Comparison of ENCODE assay signal across 18 cellular contexts in genomic region chr11:43550714-43551113, GRCh38.
DNase-seq lines count a peak whose midpoint lies in the region; ATAC-seq, FAIRE-seq and TF ChIP-seq lines count a peak whose summit lies in the region.
"Had no signal": no experiment of that assay in that cellular context is flagged by ENCODE, and none has a peak within 500 bp of the region (broad histone marks: within the 10 kb centered on the region; RNA-seq: fewer than 3 reads in every experiment).

No MANE protein-coding gene starts in this region.

- H3K4me3 ChIP-seq in H1 (ENCODE audit: extremely low read depth in 1 of 4, insufficient read depth in 2 of 4, low read depth in 3 of 4, low read length in 4 of 4) (no peak overlapping the region), testis (no peak overlapping the region)
- H3K4me3 ChIP-seq: GM12878, GM23338, HAP-1 had no signal

- 0 out of 2 replicates have a peak overlapping the region, but pooled peaks have one; percentile 34 for H2BK20ac ChIP-seq in H1 (ENCODE audit: low read length)

- TF ChIP-seq POLR2A in H1 (IDR thresholded peaks at IDR 0.05; ENCODE audit: control extremely low read depth in 1 of 2, low read depth in 2 of 2, low read length in 2 of 2): no peak
- TF ChIP-seq POLR2A in testis (IDR thresholded peaks at IDR 0.05): no peak

- H2AK5ac ChIP-seq in H1 (ENCODE audit: low read depth, low read length): 0 out of 2 replicates have a peak overlapping the region, but pooled peaks have one; percentile 31

- ATAC-seq in HG03175 (IDR thresholded peaks at IDR 0.05; ENCODE audit: unreplicated experiment): no peak
- ATAC-seq in CD4-positive, alpha-beta T cell (ENCODE audit: poor library complexity): no peak
- ATAC-seq: CD8-positive, alpha-beta T cell; GM12878; GM23338 had no signal

- H3K36me3 Mint-ChIP-seq in CD4-positive, alpha-beta T cell (ENCODE audit: low read depth): no peaks in the 10 kb centered on the region
- H3K36me3 Mint-ChIP-seq: CD8-positive, alpha-beta T cell had no signal

- TF ChIP-seq CTCF in H1 (IDR thresholded peaks at IDR 0.05; ENCODE audit: control extremely low read depth in 1 of 3, insufficient read depth in 1 of 3, low read depth in 1 of 3, low read length in 3 of 3) (no peak), testis (IDR thresholded peaks at IDR 0.05) (no peak)
- TF ChIP-seq CTCF in CD4-positive, alpha-beta T cell (IDR thresholded peaks at IDR 0.05): no peak

- H3K36me3 ChIP-seq in H1 (ENCODE audit: control insufficient read depth in 2 of 4, insufficient read depth in 4 of 4, low read length in 3 of 4): no peaks in the 10 kb centered on the region
- H3K36me3 ChIP-seq in testis (ENCODE audit: low read depth, missing control alignments): no peaks in the 10 kb centered on the region
- H3K36me3 ChIP-seq: HAP-1 had no signal

- H3K4me3 Mint-ChIP-seq in CD4-positive, alpha-beta T cell: no peak overlapping the region
- H3K4me3 Mint-ChIP-seq: CD8-positive, alpha-beta T cell; GM23338; HFFc6 had no signal

- H3K9ac ChIP-seq in H1 (replicated peaks in 1 of 4; ENCODE audit: extremely low read depth in 1 of 4, low read depth in 3 of 4, low read length in 3 of 4): no peak overlapping the region

- intact Hi-C loops in testis (cut with DNase I; ENCODE audit: low total_unique reads): no loop called here
- intact Hi-C loops in CD4-positive, alpha-beta T cell (cut with DNase I, micrococcal nuclease): no loop called here

- H3K23me2 ChIP-seq in H1 (ENCODE audit: low read depth, low read length): peaks cover 4% of the 10 kb centered on the region; the same call in 1 of the 2 replicates

- no peaks in the 10 kb centered on the region for H3K79me2 ChIP-seq in H1 (ENCODE audit: control insufficient read depth in 1 of 2, insufficient read depth in 2 of 2, low read length in 2 of 2)

- no peak for TF ChIP-seq EP300 in H1 (IDR thresholded peaks at IDR 0.05; ENCODE audit: borderline replicate concordance in 1 of 2, low read depth in 2 of 2, low read length in 2 of 2)

- H3K4me1 Mint-ChIP-seq in CD4-positive, alpha-beta T cell (ENCODE audit: low read depth): no peaks in the 10 kb centered on the region

- H3K79me1 ChIP-seq in H1 (ENCODE audit: low read depth, low read length): no peaks in the 10 kb centered on the region

- no peak overlapping the region for H3K14ac ChIP-seq in H1 (ENCODE audit: insufficient read length)

- no peak overlapping the region for H2BK15ac ChIP-seq in H1 (ENCODE audit: low read length)

- CTCF ChIA-PET in H1 (lab: Charles Lee; ENCODE audit: partially characterized antibody): interaction anchor here (0.5 to 34.3 kb wide), 7 partner anchors 11 to 479 kb away, joined by 3 to 646 read pairs (median 7); no protein-coding TSS in a partner anchor
- CTCF ChIA-PET in CD4-positive, alpha-beta T cell (lab: Charles Lee): no interaction called here

- no peak overlapping the region for H3K27ac Mint-ChIP-seq in CD4-positive, alpha-beta T cell
- H3K27ac Mint-ChIP-seq: CD8-positive, alpha-beta T cell; GM23338; HFFc6 had no signal

- TF ChIP-seq RAD21 in H1 (IDR thresholded peaks at IDR 0.05 in 1 of 2, conservative IDR thresholded peaks at IDR 0.05 in 1 of 2; ENCODE audit: low read depth in 2 of 2, low read length in 2 of 2): no peak

- FAIRE-seq in H1 (lab: Jason Lieb, UNC): no peak
- FAIRE-seq: GM12878, GM18507, H54 had no signal

- POLR2A ChIA-PET in H1 (lab: Charles Lee; ENCODE audit: partially characterized antibody): interaction anchor here (2.1 kb wide), 1 partner anchor 29 kb away, joined by 6 read pairs; no protein-coding TSS in a partner anchor
- POLR2A ChIA-PET in CD4-positive, alpha-beta T cell (lab: Charles Lee): no interaction called here

- H2AFZ ChIP-seq in H1 (ENCODE audit: low read length): no peak overlapping the region

- H2BK5ac ChIP-seq in H1 (ENCODE audit: low read depth, low read length): no peak overlapping the region

- H3K9me3 Mint-ChIP-seq in CD4-positive, alpha-beta T cell: no peaks in the 10 kb centered on the region
- H3K9me3 Mint-ChIP-seq: CD8-positive, alpha-beta T cell; HFFc6 had no signal

- H3K56ac ChIP-seq in H1 (replicated peaks; ENCODE audit: insufficient read length, low read depth, low read length): no peak overlapping the region

- H3K4me2 ChIP-seq in H1 (ENCODE audit: insufficient read depth in 1 of 2, low read depth in 2 of 2, low read length in 2 of 2): no peak overlapping the region
- H3K4me2 ChIP-seq: GM23338 had no signal

- H3K18ac ChIP-seq in H1 (ENCODE audit: extremely low read depth, low read length): no peak overlapping the region

- DNase-seq in H1 (ENCODE audit: low read depth in 1 of 2, low spot score in 2 of 2): no peak
- DNase-seq in middle frontal gyrus (ENCODE audit: extremely low spot score, low spot score): peak; percentile 31
- DNase-seq in testis: no peak
- no peak for DNase-seq in KG1 (lab: John Stamatoyannopoulos, UW)
- no peak for DNase-seq in CD4-positive, alpha-beta T cell
- DNase-seq: C1 segment of cervical spinal cord; Caco-2; CD8-positive, alpha-beta T cell; DMS153; EL; GDM1; HFFc6 had no signal

- no peak overlapping the region for H3K23ac ChIP-seq in H1 (ENCODE audit: insufficient read length)

- H3K4me1 ChIP-seq in H1 (replicated peaks in 1 of 4; ENCODE audit: control insufficient read depth in 3 of 4, insufficient read depth in 4 of 4, low read length in 3 of 4) (peaks cover 2 to 10% (median 8%) of the 10 kb centered on the region in 4 experiments; a peak in 6 of 7 replicates), testis (peaks cover 49% of the 10 kb centered on the region)
- H3K4me1 ChIP-seq: Caco-2, HAP-1 had no signal

- no peak overlapping the region for H4K5ac ChIP-seq in H1 (ENCODE audit: insufficient read length, low read depth, low read length)

- H3K9me3 ChIP-seq in H1 (ENCODE audit: insufficient read depth in 2 of 2, low read depth in 1 of 2, low read length in 1 of 2) (peaks cover 5 to 7% of the 10 kb centered on the region in 2 experiments; a peak in 1 of 4 replicates), testis (no peaks in the 10 kb centered on the region)
- H3K9me3 ChIP-seq in CD4-positive, alpha-beta T cell (ENCODE audit: control insufficient read depth, low read length): no peaks in the 10 kb centered on the region
- H3K9me3 ChIP-seq: Caco-2, HAP-1 had no signal

- H4K20me1 ChIP-seq in H1 (replicated peaks in 1 of 2; ENCODE audit: control insufficient read depth in 1 of 2, insufficient read depth in 2 of 2, low read length in 2 of 2): no peaks in the 10 kb centered on the region

- no peak overlapping the region for H2BK120ac ChIP-seq in H1 (replicated peaks; ENCODE audit: low read depth, low read length)

- WGBS in H1 (ENCODE audit: extremely low coverage in 1 of 2, insufficient coverage in 1 of 2, insufficient read length in 1 of 2, insufficient replicate concordance in 2 of 2, low coverage in 1 of 2, low lambda C conversion rate in 2 of 2, missing lambda C conversion rate in 1 of 2), 2 experiments: 94% methylated on average over 4 of the region's 4 CpGs; no CpG with 5 or more reads in 1 of the 2 experiments
- WGBS in testis, 2 donors: 72 to 75% methylated on average over 4 of the region's 4 CpGs

- H3K27me3 Mint-ChIP-seq in CD4-positive, alpha-beta T cell: peaks cover 84% of the 10 kb centered on the region

- H3K27me3 ChIP-seq in H1 (replicated peaks in 1 of 4; ENCODE audit: control insufficient read depth in 3 of 4, extremely low read depth in 1 of 4, insufficient read depth in 3 of 4, low read length in 3 of 4): peaks cover 19 to 38% (median 28%) of the 10 kb centered on the region in 4 experiments
- no peaks in the 10 kb centered on the region for H3K27me3 ChIP-seq in testis
- peaks cover 65% of the 10 kb centered on the region for H3K27me3 ChIP-seq in CD4-positive, alpha-beta T cell (ENCODE audit: control insufficient read depth, insufficient read depth, low read length)

- no peak overlapping the region for H2BK12ac ChIP-seq in H1 (ENCODE audit: low read depth, low read length)

- H4K91ac ChIP-seq in H1 (replicated peaks; ENCODE audit: insufficient read length, low read length): peak overlapping the region; percentile 19

- no peak overlapping the region for H4K8ac ChIP-seq in H1 (ENCODE audit: extremely low read depth, insufficient read depth, low read length)

- no peak overlapping the region for H3K4ac ChIP-seq in H1 (replicated peaks; ENCODE audit: insufficient read length, low read depth, low read length)

- H3K27ac ChIP-seq in H1 (ENCODE audit: low read depth, low read length) (no peak overlapping the region), testis (peak overlapping the region; percentile 86 to 92)
- no peak overlapping the region for H3K27ac ChIP-seq in CD4-positive, alpha-beta T cell (ENCODE audit: low read depth, low read length)

TF ChIP-seq in H1, 55 proteins besides CTCF, POLR2A, EP300 and RAD21 (continues in another document):
- TF ChIP-seq POU5F1 (IDR thresholded peaks at IDR 0.05; ENCODE audit: low read depth, low read length) (no peak), JUND (IDR thresholded peaks at IDR 0.05; ENCODE audit: low read length) (no peak), SIRT6 (IDR thresholded peaks at IDR 0.05; ENCODE audit: low read length) (no peak), NANOG (IDR thresholded peaks at IDR 0.05; ENCODE audit: insufficient read depth, low read depth, low read length, poor library complexity, severe bottlenecking) (no peak), CBX8 (IDR thresholded peaks at IDR 0.05; ENCODE audit: borderline replicate concordance, low read depth, low read length) (no peak), SP2 (IDR thresholded peaks at IDR 0.05; ENCODE audit: low read length) (no peak), BACH1 (IDR thresholded peaks at IDR 0.05; ENCODE audit: low read length) (no peak), MAX (IDR thresholded peaks at IDR 0.05) (no peak), ATF3 (IDR thresholded peaks at IDR 0.05; ENCODE audit: insufficient read depth, low read depth, low read length) (no peak), EZH2 (IDR thresholded peaks at IDR 0.05; ENCODE audit: low read depth, low read length, severe bottlenecking) (no peak), CHD2 (IDR thresholded peaks at IDR 0.05; ENCODE audit: low read length) (no peak), KDM5A (IDR thresholded peaks at IDR 0.05; ENCODE audit: low read length) (no peak)

Comparison
In these comparisons a context has a peak if more than half of its experiments do, and no peak if none do; other contexts are left out.
1. H3K27ac ChIP-seq: peak in testis (2 of 2); none in H1 (single experiment) and CD4-positive, alpha-beta T cell (single experiment).